In the genomic region with DNA sequence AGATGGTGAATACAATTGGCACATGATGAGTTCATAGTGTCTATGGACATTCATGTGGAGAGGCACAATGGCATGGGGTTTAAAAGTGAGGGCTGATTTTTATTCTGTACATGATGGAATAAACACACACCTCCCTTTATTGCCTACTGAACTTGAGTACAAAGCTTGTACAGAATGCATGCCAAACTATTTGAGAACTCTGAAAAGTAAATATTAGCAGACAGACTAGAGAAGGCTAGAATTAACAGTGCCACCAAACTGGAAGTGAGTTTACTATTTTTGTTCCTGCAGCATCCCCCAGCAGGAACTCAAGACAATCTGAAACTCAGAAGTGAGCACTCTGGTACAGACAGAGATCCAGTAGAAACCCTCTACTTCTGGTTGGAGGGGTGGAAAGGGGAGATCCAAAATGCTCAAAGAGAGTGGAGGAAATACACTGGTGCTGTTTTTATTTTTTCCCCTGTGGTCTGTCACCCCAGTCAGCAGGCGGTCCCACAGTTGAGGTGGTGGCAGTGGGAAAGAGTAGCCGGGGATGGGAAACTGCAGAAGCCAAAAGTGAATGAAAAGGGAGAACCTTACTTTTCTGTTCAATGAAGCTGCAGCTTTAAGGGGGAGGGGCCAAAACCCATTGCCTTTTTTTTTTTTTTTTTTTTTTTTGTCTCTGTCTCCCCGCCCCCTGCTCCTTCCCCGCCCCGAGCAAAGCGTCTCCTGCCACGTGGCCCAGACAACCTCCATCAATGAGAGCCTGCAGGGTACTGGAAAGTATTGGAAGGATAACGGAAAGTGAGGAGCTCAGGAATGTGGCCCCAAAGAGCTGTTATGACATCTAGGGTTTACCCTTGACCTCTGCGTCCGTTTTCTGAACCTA, we compare ENCODE assay signal across 1 cellular context.
TF ChIP-seq lines count a peak whose summit lies in the region.

No MANE protein-coding gene starts in this region.

TF ChIP-seq in GM23338, 12 proteins besides CTCF, POLR2A, EP300 and RAD21:
- TF ChIP-seq ZNF114 (CRISPR knock-in tag; IDR thresholded peaks at IDR 0.05) (no peak), CREB1 (CRISPR knock-in tag; IDR thresholded peaks at IDR 0.05; ENCODE audit: low read depth) (no peak), NANOG (IDR thresholded peaks at IDR 0.05; ENCODE audit: borderline replicate concordance) (no peak), EZH2 (IDR thresholded peaks at IDR 0.05; ENCODE audit: low read depth, unreplicated experiment) (no peak), STAT1 (IDR thresholded peaks at IDR 0.05; ENCODE audit: unreplicated experiment) (no peak), POLR2AphosphoS5 (IDR thresholded peaks at IDR 0.05; ENCODE audit: low read depth) (no peak), EZH2phosphoT487 (IDR thresholded peaks at IDR 0.05; ENCODE audit: unreplicated experiment) (no peak), ETS1 (IDR thresholded peaks at IDR 0.05) (no peak), JUNB (IDR thresholded peaks at IDR 0.05; ENCODE audit: unreplicated experiment) (no peak), ZNF331 (CRISPR knock-in tag; IDR thresholded peaks at IDR 0.05; ENCODE audit: low read depth) (no peak)
- TF ChIP-seq, protein P1, sequence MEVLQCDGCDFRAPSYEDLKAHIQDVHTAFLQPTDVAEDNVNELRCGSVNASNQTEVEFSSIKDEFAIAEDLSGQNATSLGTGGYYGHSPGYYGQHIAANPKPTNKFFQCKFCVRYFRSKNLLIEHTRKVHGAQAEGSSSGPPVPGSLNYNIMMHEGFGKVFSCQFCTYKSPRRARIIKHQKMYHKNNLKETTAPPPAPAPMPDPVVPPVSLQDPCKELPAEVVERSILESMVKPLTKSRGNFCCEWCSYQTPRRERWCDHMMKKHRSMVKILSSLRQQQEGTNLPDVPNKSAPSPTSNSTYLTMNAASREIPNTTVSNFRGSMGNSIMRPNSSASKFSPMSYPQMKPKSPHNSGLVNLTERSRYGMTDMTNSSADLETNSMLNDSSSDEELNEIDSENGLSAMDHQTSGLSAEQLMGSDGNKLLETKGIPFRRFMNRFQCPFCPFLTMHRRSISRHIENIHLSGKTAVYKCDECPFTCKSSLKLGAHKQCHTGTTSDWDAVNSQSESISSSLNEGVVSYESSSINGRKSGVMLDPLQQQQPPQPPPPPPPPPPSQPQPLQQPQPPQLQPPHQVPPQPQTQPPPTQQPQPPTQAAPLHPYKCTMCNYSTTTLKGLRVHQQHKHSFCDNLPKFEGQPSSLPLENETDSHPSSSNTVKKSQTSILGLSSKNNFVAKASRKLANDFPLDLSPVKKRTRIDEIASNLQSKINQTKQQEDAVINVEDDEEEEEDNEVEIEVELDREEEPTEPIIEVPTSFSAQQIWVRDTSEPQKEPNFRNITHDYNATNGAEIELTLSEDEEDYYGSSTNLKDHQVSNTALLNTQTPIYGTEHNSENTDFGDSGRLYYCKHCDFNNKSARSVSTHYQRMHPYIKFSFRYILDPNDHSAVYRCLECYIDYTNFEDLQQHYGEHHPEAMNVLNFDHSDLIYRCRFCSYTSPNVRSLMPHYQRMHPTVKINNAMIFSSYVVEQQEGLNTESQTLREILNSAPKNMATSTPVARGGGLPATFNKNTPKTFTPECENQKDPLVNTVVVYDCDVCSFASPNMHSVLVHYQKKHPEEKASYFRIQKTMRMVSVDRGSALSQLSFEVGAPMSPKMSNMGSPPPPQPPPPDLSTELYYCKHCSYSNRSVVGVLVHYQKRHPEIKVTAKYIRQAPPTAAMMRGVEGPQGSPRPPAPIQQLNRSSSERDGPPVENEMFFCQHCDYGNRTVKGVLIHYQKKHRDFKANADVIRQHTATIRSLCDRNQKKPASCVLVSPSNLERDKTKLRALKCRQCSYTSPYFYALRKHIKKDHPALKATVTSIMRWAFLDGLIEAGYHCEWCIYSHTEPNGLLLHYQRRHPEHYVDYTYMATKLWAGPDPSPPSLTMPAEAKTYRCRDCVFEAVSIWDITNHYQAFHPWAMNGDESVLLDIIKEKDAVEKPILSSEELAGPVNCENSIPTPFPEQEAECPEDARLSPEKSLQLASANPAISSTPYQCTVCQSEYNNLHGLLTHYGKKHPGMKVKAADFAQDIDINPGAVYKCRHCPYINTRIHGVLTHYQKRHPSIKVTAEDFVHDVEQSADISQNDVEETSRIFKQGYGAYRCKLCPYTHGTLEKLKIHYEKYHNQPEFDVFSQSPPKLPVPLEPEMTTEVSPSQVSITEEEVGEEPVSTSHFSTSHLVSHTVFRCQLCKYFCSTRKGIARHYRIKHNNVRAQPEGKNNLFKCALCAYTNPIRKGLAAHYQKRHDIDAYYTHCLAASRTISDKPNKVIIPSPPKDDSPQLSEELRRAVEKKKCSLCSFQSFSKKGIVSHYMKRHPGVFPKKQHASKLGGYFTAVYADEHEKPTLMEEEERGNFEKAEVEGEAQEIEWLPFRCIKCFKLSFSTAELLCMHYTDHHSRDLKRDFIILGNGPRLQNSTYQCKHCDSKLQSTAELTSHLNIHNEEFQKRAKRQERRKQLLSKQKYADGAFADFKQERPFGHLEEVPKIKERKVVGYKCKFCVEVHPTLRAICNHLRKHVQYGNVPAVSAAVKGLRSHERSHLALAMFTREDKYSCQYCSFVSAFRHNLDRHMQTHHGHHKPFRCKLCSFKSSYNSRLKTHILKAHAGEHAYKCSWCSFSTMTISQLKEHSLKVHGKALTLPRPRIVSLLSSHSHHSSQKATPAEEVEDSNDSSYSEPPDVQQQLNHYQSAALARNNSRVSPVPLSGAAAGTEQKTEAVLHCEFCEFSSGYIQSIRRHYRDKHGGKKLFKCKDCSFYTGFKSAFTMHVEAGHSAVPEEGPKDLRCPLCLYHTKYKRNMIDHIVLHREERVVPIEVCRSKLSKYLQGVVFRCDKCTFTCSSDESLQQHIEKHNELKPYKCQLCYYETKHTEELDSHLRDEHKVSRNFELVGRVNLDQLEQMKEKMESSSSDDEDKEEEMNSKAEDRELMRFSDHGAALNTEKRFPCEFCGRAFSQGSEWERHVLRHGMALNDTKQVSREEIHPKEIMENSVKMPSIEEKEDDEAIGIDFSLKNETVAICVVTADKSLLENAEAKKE (CRISPR knock-in tag; IDR thresholded peaks at IDR 0.05) = no peak
- TF ChIP-seq, protein P2, sequence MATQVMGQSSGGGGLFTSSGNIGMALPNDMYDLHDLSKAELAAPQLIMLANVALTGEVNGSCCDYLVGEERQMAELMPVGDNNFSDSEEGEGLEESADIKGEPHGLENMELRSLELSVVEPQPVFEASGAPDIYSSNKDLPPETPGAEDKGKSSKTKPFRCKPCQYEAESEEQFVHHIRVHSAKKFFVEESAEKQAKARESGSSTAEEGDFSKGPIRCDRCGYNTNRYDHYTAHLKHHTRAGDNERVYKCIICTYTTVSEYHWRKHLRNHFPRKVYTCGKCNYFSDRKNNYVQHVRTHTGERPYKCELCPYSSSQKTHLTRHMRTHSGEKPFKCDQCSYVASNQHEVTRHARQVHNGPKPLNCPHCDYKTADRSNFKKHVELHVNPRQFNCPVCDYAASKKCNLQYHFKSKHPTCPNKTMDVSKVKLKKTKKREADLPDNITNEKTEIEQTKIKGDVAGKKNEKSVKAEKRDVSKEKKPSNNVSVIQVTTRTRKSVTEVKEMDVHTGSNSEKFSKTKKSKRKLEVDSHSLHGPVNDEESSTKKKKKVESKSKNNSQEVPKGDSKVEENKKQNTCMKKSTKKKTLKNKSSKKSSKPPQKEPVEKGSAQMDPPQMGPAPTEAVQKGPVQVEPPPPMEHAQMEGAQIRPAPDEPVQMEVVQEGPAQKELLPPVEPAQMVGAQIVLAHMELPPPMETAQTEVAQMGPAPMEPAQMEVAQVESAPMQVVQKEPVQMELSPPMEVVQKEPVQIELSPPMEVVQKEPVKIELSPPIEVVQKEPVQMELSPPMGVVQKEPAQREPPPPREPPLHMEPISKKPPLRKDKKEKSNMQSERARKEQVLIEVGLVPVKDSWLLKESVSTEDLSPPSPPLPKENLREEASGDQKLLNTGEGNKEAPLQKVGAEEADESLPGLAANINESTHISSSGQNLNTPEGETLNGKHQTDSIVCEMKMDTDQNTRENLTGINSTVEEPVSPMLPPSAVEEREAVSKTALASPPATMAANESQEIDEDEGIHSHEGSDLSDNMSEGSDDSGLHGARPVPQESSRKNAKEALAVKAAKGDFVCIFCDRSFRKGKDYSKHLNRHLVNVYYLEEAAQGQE (IDR thresholded peaks at IDR 0.05; ENCODE audit: unreplicated experiment) = no peak
